In genomic region chr6:28865551-28866341, GRCh38 we compare ENCODE assay signal across 8 cellular contexts. TPM values are rescaled to one million over a fixed set of nuclear protein-coding genes. Genes with fewer than 3 reads are reported as not detected.
DNase-seq lines count a peak whose midpoint lies in the region; ATAC-seq and TF ChIP-seq lines count a peak whose summit lies in the region.
"Not testable (repeated sequence)": the region's sequence is repeated elsewhere in the genome, so short reads cannot be mapped to it uniquely, and the experiment has no call there.

No MANE protein-coding gene starts in this region.

- POLR2A ChIA-PET in CD4-positive, alpha-beta memory T cell (lab: Charles Lee; ENCODE audit: partially characterized antibody): interaction anchor here (1.1 to 9.0 kb wide), 22 partner anchors 12 to 1734 kb away, joined by 3 to 208 read pairs (median 5); partner anchors contain the start of genes TRIM27 and ZNF311
- POLR2A ChIA-PET in activated naive CD8-positive, alpha-beta T cell treated with anti-CD3 and anti-CD28 coated beads, Interleukin-2, amount 10 ng/mL, durations not matched to agents 7 days and 5 days (lab: Charles Lee): interaction anchor here (0.6 to 7.4 kb wide), 28 partner anchors 9 to 1734 kb away, joined by 3 to 64 read pairs (median 5); partner anchors contain the start of gene TRIM27

- ATAC-seq in HG02973 (IDR thresholded peaks at IDR 0.05; ENCODE audit: unreplicated experiment): peak; percentile 11
- peak; percentile 25 for ATAC-seq in activated naive CD8-positive, alpha-beta T cell treated with anti-CD3 and anti-CD28 coated beads, Interleukin-2, amount 10 ng/mL, durations not matched to agents 7 days and 5 days (ENCODE audit: low read depth)
- not testable (repeated sequence) for ATAC-seq in stimulated activated memory B cell treated with anti-CD40 and anti-IgM and Interleukin-4, amounts not matched to agents 10 μg/mL and 1 μg/mL and 100 μg/mL, for 72 hours

- H3K4me3 Mint-ChIP-seq in CD4-positive, alpha-beta memory T cell: peak overlapping the region; percentile 85 to 97 (median 89)
- peak overlapping the region; percentile 84 for H3K4me3 Mint-ChIP-seq in activated naive CD8-positive, alpha-beta T cell treated with anti-CD3 and anti-CD28 coated beads, Interleukin-2, amount 10 ng/mL, durations not matched to agents 7 days and 5 days
- H3K4me3 Mint-ChIP-seq in nephron progenitor cell: peak overlapping the region; percentile 78
- H3K4me3 Mint-ChIP-seq in stimulated activated memory B cell treated with anti-CD40 and anti-IgM and Interleukin-4, amounts not matched to agents 10 μg/mL and 1 μg/mL and 100 μg/mL, for 72 hours: peak overlapping the region; percentile 90

- H3K36me3 ChIP-seq in CD4-positive, alpha-beta memory T cell (ENCODE audit: insufficient read depth, low read length): not testable (repeated sequence)

- not testable (repeated sequence) for TF ChIP-seq CTCF in nephron progenitor cell (IDR thresholded peaks at IDR 0.05)

- DNase-seq in CD4-positive, alpha-beta memory T cell: peak; percentile 69 to 88 (median 81)
- DNase-seq in NCI-H524 (lab: John Stamatoyannopoulos, UW) (peak; percentile 25 to 61), UCSD-AML1 (lab: John Stamatoyannopoulos, UW; ENCODE audit: unreplicated experiment) (peak; percentile 22), glomerular visceral epithelial cell (ENCODE audit: extremely low spot score) (peak; percentile 51), nephron progenitor cell (peak; percentile 26)
- peak; percentile 51 for DNase-seq in activated naive CD8-positive, alpha-beta T cell treated with anti-CD3 and anti-CD28 coated beads, Interleukin-2, amount 10 ng/mL, durations not matched to agents 7 days and 5 days

- H3K4me1 ChIP-seq in CD4-positive, alpha-beta memory T cell (ENCODE audit: insufficient read depth, low read length): peaks cover 14% of the 10 kb centered on the region

- intact Hi-C loops in CD4-positive, alpha-beta memory T cell (cut with micrococcal nuclease): loop anchor here (1.0 to 10.0 kb wide), 4 partner anchors 19 to 1731 kb away; a partner anchor contains a TSS

- H3K27ac ChIP-seq in CD4-positive, alpha-beta memory T cell (ENCODE audit: low read depth, low read length): peak overlapping the region; percentile 57

- peak overlapping the region; percentile 32 to 56 for H3K4me3 ChIP-seq in CD4-positive, alpha-beta memory T cell (ENCODE audit: low read length in 2 of 2)

- H3K36me3 Mint-ChIP-seq in CD4-positive, alpha-beta memory T cell: peaks cover 0 to 26% of the 10 kb centered on the region in 2 donors
- not testable (repeated sequence) for H3K36me3 Mint-ChIP-seq in activated naive CD8-positive, alpha-beta T cell treated with anti-CD3 and anti-CD28 coated beads, Interleukin-2, amount 10 ng/mL, durations not matched to agents 7 days and 5 days; nephron progenitor cell (ENCODE audit: low read depth); stimulated activated memory B cell treated with anti-CD40 and anti-IgM and Interleukin-4, amounts not matched to agents 10 μg/mL and 1 μg/mL and 100 μg/mL, for 72 hours

- not testable (repeated sequence) for H3K9me3 ChIP-seq in CD4-positive, alpha-beta memory T cell (ENCODE audit: control insufficient read depth in 1 of 2, low read length in 2 of 2)

- H3K9me3 Mint-ChIP-seq in CD4-positive, alpha-beta memory T cell: peaks cover 0 to 24% (median 14%) of the 10 kb centered on the region in 8 donors
- H3K9me3 Mint-ChIP-seq in activated naive CD8-positive, alpha-beta T cell treated with anti-CD3 and anti-CD28 coated beads, Interleukin-2, amount 10 ng/mL, durations not matched to agents 7 days and 5 days; stimulated activated memory B cell treated with anti-CD40 and anti-IgM and Interleukin-4, amounts not matched to agents 10 μg/mL and 1 μg/mL and 100 μg/mL, for 72 hours: not testable (repeated sequence)
- H3K9me3 Mint-ChIP-seq in nephron progenitor cell: peaks cover 46% of the 10 kb centered on the region

- H3K4me1 Mint-ChIP-seq in CD4-positive, alpha-beta memory T cell: peaks cover 23 to 59% (median 42%) of the 10 kb centered on the region in 4 donors
- peaks cover 35% of the 10 kb centered on the region for H3K4me1 Mint-ChIP-seq in activated naive CD8-positive, alpha-beta T cell treated with anti-CD3 and anti-CD28 coated beads, Interleukin-2, amount 10 ng/mL, durations not matched to agents 7 days and 5 days
- H3K4me1 Mint-ChIP-seq in nephron progenitor cell: peaks cover 17% of the 10 kb centered on the region
- peaks cover 22% of the 10 kb centered on the region for H3K4me1 Mint-ChIP-seq in stimulated activated memory B cell treated with anti-CD40 and anti-IgM and Interleukin-4, amounts not matched to agents 10 μg/mL and 1 μg/mL and 100 μg/mL, for 72 hours

- not testable (repeated sequence) for H3K27me3 ChIP-seq in CD4-positive, alpha-beta memory T cell (ENCODE audit: insufficient read depth, low read length)

- CTCF ChIA-PET in CD4-positive, alpha-beta memory T cell (lab: Charles Lee; ENCODE audit: partially characterized antibody): interaction anchor here (0.6 to 6.9 kb wide), 15 partner anchors 8 to 1739 kb away, joined by 3 to 65 read pairs (median 4); partner anchors contain the start of gene TRIM27

- peak overlapping the region; percentile 88 to 97 (median 91) for H3K27ac Mint-ChIP-seq in CD4-positive, alpha-beta memory T cell
- peak overlapping the region; percentile 93 for H3K27ac Mint-ChIP-seq in activated naive CD8-positive, alpha-beta T cell treated with anti-CD3 and anti-CD28 coated beads, Interleukin-2, amount 10 ng/mL, durations not matched to agents 7 days and 5 days
- not testable (repeated sequence) for H3K27ac Mint-ChIP-seq in nephron progenitor cell
- peak overlapping the region; percentile 91 for H3K27ac Mint-ChIP-seq in stimulated activated memory B cell treated with anti-CD40 and anti-IgM and Interleukin-4, amounts not matched to agents 10 μg/mL and 1 μg/mL and 100 μg/mL, for 72 hours

- H3K27me3 Mint-ChIP-seq in CD4-positive, alpha-beta memory T cell; activated naive CD8-positive, alpha-beta T cell treated with anti-CD3 and anti-CD28 coated beads, Interleukin-2, amount 10 ng/mL, durations not matched to agents 7 days and 5 days: not testable (repeated sequence)
- peaks cover 27% of the 10 kb centered on the region for H3K27me3 Mint-ChIP-seq in nephron progenitor cell (ENCODE audit: low read depth, poor library complexity)
- H3K27me3 Mint-ChIP-seq in stimulated activated memory B cell treated with anti-CD40 and anti-IgM and Interleukin-4, amounts not matched to agents 10 μg/mL and 1 μg/mL and 100 μg/mL, for 72 hours: peaks cover 26% of the 10 kb centered on the region

RNA-seq across cellular contexts. Expression of gene TRIM27, which starts 58.0 kb away (rescaled TPM):
- total RNA-seq in CD4-positive, alpha-beta memory T cell: 100 to 1,000 TPM; 102 to 108 TPM
- polyA plus RNA-seq in CD4-positive, alpha-beta memory T cell: 10 to 100 TPM; 51.6 to 64.6 TPM
- total RNA-seq in activated naive CD8-positive, alpha-beta T cell treated with anti-CD3 and anti-CD28 coated beads, Interleukin-2, amount 10 ng/mL, durations not matched to agents 7 days and 5 days: 10 to 100 TPM; 64.4 to 67.1 TPM

Comparison
In these comparisons a context has a peak if more than half of its experiments do, and no peak if none do; other contexts are left out.
1. DNase-seq: peak in every context shown above with its lines; median percentile 81 in CD4-positive, alpha-beta memory T cell; 51 in activated naive CD8-positive, alpha-beta T cell treated with anti-CD3 and anti-CD28 coated beads, Interleukin-2, amount 10 ng/mL, durations not matched to agents 7 days and 5 days; 51 in glomerular visceral epithelial cell; 43 in NCI-H524; 26 in nephron progenitor cell; 22 in UCSD-AML1.